32 cellular contexts compared by ENCODE assay signal in the genomic region with DNA sequence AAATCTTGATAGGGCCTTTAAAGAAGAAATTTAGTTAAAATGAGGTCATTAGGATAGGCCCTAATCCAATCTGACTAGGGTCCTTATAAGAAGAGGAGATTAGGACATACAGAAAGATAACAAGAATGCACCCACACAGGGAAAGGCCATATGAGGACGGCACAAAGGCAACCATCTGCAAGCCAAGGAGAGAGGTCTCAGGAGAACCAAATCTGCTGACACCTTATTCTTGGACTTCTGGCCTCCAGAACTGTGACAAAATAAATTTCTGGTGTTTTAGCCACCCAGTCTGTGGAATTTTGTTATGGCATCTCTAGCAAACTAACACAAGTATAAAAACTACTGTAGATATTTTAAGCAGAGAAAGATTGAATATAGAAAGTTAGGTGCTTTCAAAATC.
"Had no signal": no experiment of that assay in that cellular context is flagged by ENCODE, and none has a peak within 500 bp of the region (broad histone marks: within the 10 kb centered on the region; RNA-seq: fewer than 3 reads in every experiment).

No MANE protein-coding gene starts in this region.

- H3K4me3 ChIP-seq: adrenal gland, body of pancreas, breast epithelium had no signal

- H3K4me1 ChIP-seq: breast epithelium had no signal

- H3K36me3 ChIP-seq: adrenal gland, brain microvascular endothelial cell, breast epithelium had no signal

- H3K27ac ChIP-seq: adrenal gland, body of pancreas, brain microvascular endothelial cell, breast epithelium, VCaP had no signal

- DNase-seq: activated B cell treated with CpG ODN at 0.5 μM for 24 hours; activated CD4-positive, alpha-beta memory T cell treated with anti-CD3 and anti-CD28 coated beads, Interleukin-2, amount 10 ng/mL, durations not matched to agents 7 days and 5 days; activated CD4-positive, alpha-beta T cell treated with anti-CD3 and anti-CD28 coated beads for 1 hour; activated CD4-positive, alpha-beta T cell treated with anti-CD3 and anti-CD28 coated beads for 36 hours; activated CD4-positive, alpha-beta T cell treated with anti-CD3 and anti-CD28 coated beads for 48 hours; activated CD4-positive, alpha-beta T cell treated with anti-CD3 and anti-CD28 coated beads, Interleukin-2, amount 10 ng/mL, durations not matched to agents 7 days and 5 days; activated CD4-positive, alpha-beta T cell treated with anti-CD3 and anti-CD28 coated beads, Interleukin-2, amount 50 U/mL, for 48 hours; activated CD8-positive, alpha-beta memory T cell treated with anti-CD3 and anti-CD28 coated beads for 24 hours; activated CD8-positive, alpha-beta memory T cell treated with anti-CD3 and anti-CD28 coated beads, Interleukin-2, amount 10 ng/mL, durations not matched to agents 7 days and 5 days; activated CD8-positive, alpha-beta memory T cell treated with anti-CD3 and anti-CD28 coated beads, Interleukin-2, amount 50 U/mL, for 48 hours; activated CD8-positive, alpha-beta T cell treated with anti-CD3 and anti-CD28 coated beads, Interleukin-2, amount 10 ng/mL, durations not matched to agents 7 days and 5 days; activated effector memory CD4-positive, alpha-beta T cell treated with Interleukin-2 at 50 U/mL for 16 hours; activated gamma-delta T cell; activated naive CD4-positive, alpha-beta T cell treated with anti-CD3 and anti-CD28 coated beads, Interleukin-2, amount 10 ng/mL, durations not matched to agents 7 days and 5 days; activated naive CD4-positive, alpha-beta T cell treated with Interleukin-2 at 50 U/mL for 16 hours; activated naive CD8-positive, alpha-beta T cell treated with anti-CD3 and anti-CD28 coated beads, Interleukin-2, amount 10 ng/mL, durations not matched to agents 7 days and 5 days; activated naive CD8-positive, alpha-beta T cell treated with anti-CD3 and anti-CD28 coated beads, Interleukin-2, amount 50 U/mL, for 24 hours; activated T-cell treated with anti-CD3 and anti-CD28 coated beads, Interleukin-2, amount 50 U/mL, for 24 hours; activated T-cell treated with anti-CD3 and anti-CD28 coated beads, Interleukin-2, amount 50 U/mL, for 48 hours; adrenal gland; amniotic stem cell; aorta; body of pancreas; brain microvascular endothelial cell; central memory CD4-positive, alpha-beta T cell; T-helper 2 cell; T-helper 9 cell had no signal

- H3K27me3 ChIP-seq: adrenal gland, body of pancreas, brain microvascular endothelial cell, breast epithelium had no signal

- ATAC-seq: activated CD4-positive, alpha-beta T cell treated with anti-CD3 and anti-CD28 coated beads for 36 hours; activated CD8-positive, alpha-beta memory T cell treated with anti-CD3 and anti-CD28 coated beads, Interleukin-2, amount 10 ng/mL, durations not matched to agents 7 days and 5 days; activated CD8-positive, alpha-beta T cell treated with anti-CD3 and anti-CD28 coated beads, Interleukin-2, amount 10 ng/mL, durations not matched to agents 7 days and 5 days; activated naive CD8-positive, alpha-beta T cell treated with anti-CD3 and anti-CD28 coated beads, Interleukin-2, amount 50 U/mL, for 24 hours; body of pancreas had no signal

- H3K9me3 ChIP-seq: adrenal gland, body of pancreas, breast epithelium had no signal

- FAIRE-seq: astrocyte, colon, TTC549 had no signal
